ENCODE assay signal across 1 cellular context in genomic region chr2:37809931-37810570, GRCh38.
TF ChIP-seq lines count a peak whose summit lies in the region.

No MANE protein-coding gene starts in this region.

TF ChIP-seq in IMR-90, 13 proteins besides CTCF, POLR2A, EP300 and RAD21 (continued from another document):
- no peak for TF ChIP-seq FOS (IDR thresholded peaks at IDR 0.05; ENCODE audit: low read depth, low read length)
